16 cellular contexts compared by ENCODE assay signal in the genomic region with DNA sequence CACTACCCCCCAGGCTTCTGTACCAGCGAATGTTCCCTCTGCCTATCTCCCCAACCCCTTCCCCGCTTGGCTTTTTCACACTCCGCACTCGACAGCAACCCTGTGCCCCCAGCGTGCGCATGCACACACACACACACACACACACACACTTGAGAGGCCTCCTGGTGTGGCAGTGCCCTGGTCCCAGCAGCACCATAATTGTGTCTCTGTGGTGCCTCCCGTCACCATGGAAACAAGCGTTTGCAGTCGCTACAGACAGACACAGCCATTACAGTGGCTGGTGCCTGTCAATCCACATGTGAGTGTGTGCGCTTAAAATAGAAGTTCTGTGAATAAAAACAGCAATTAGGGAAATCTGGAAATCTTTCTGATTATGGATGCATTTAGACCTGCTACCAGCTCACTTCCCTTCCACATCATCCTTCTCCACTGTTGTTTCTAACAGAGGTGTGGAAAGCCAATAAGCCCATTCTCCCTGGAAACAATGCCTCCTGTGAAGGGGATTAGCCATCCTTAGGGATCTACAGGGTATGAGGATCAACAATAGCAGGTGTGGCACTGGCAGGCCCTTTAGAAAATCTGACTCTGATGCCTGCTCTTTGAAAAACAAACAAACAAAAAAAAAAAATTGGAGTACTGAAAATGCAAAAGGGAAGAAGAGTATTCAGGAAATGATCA.
DNase-seq lines count a peak whose midpoint lies in the region; ATAC-seq and TF ChIP-seq lines count a peak whose summit lies in the region.
"Had no signal": no experiment of that assay in that cellular context is flagged by ENCODE, and none has a peak within 500 bp of the region (broad histone marks: within the 10 kb centered on the region; RNA-seq: fewer than 3 reads in every experiment).

No MANE protein-coding gene starts in this region.

- H3K9ac ChIP-seq in endodermal cell (ENCODE audit: extremely low read depth, low read length, poor library complexity, severe bottlenecking) = no peak overlapping the region

- peaks cover 21% of the 10 kb centered on the region for H3K4me1 Mint-ChIP-seq in endodermal cell
- H3K4me1 Mint-ChIP-seq: T-cell had no signal

- intact Hi-C loops in cardiac septum (cut with DNase I) = no loop called here
- intact Hi-C loops in posterior vena cava (cut with DNase I) = loop anchor here in 1 of 2 donors (5.0 kb wide), 1 partner anchor 287 kb away; no protein-coding TSS in a partner anchor

- no peak overlapping the region for H3K4me3 Mint-ChIP-seq in endodermal cell
- H3K4me3 Mint-ChIP-seq: T-cell had no signal

- H3K36me3 Mint-ChIP-seq in endodermal cell (ENCODE audit: low read depth) = no peaks in the 10 kb centered on the region
- H3K36me3 Mint-ChIP-seq: T-cell had no signal

- H3K9me3 Mint-ChIP-seq in endodermal cell = peaks cover 25% of the 10 kb centered on the region

- peak overlapping the region; percentile 45 for H3K27ac Mint-ChIP-seq in endodermal cell
- H3K27ac Mint-ChIP-seq: T-cell had no signal

- ATAC-seq in HG02763 (IDR thresholded peaks at IDR 0.05; ENCODE audit: unreplicated experiment) = no peak
- ATAC-seq: T-cell had no signal

- H3K36me3 ChIP-seq in BE2C = no peaks in the 10 kb centered on the region
- no peaks in the 10 kb centered on the region for H3K36me3 ChIP-seq in endodermal cell (ENCODE audit: control insufficient read depth, insufficient read depth, low read length)
- H3K36me3 ChIP-seq: prostate gland had no signal

- H3K9me3 ChIP-seq in BE2C (no peaks in the 10 kb centered on the region; the same call in 1 of the 2 replicates), endodermal cell (ENCODE audit: control insufficient read depth, low read length) (peaks cover 23% of the 10 kb centered on the region)
- H3K9me3 ChIP-seq: prostate gland had no signal

- TF ChIP-seq CTCF in BE2C (IDR thresholded peaks at IDR 0.05; ENCODE audit: low read depth, low read length) (no peak), endodermal cell (conservative IDR thresholded peaks at IDR 0.05) (no peak)

- H3K4me3 ChIP-seq in BE2C (ENCODE audit: low read depth, low read length) (peak overlapping the region; percentile 15), endodermal cell (ENCODE audit: low read length) (no peak overlapping the region)
- H3K4me3 ChIP-seq: prostate gland had no signal

- peak; percentile 84 for DNase-seq in BE2C
- peak; percentile 0 for DNase-seq in MV-4-11 (lab: John Stamatoyannopoulos, UW)
- DNase-seq in NCI-H2227 treated with DMSO at 0.1 percent for 48 hours (lab: John Stamatoyannopoulos, UW) = peak; percentile 81
- peak; percentile 66 for DNase-seq in endodermal cell
- no peak for DNase-seq in hippocampal formation (lab: John Stamatoyannopoulos, UW)
- DNase-seq in cardiac septum (ENCODE audit: low spot score) = no peak
- DNase-seq in posterior vena cava (ENCODE audit: low spot score) = no peak
- DNase-seq: activated CD4-positive, alpha-beta T cell treated with anti-CD3 and anti-CD28 coated beads for 48 hours; activated gamma-delta T cell treated with Interleukin-2 at 50 U/mL for 16 hours; central memory CD4-positive, alpha-beta T cell; erythroblast; GF-D8; stimulated activated CD4-positive, alpha-beta T cell treated with anti-CD3 and anti-CD28 coated beads, Interleukin-1b, Interleukin-23, amount 100 ng/mL, for 48 hours; T-cell had no signal

- peak overlapping the region; percentile 9 for H3K27ac ChIP-seq in endodermal cell (ENCODE audit: low read depth, low read length)
- H3K27ac ChIP-seq: prostate gland had no signal

- H3K27me3 ChIP-seq in BE2C (no peaks in the 10 kb centered on the region), endodermal cell (ENCODE audit: control insufficient read depth, insufficient read depth, low read length, poor library complexity, severe bottlenecking) (no peaks in the 10 kb centered on the region)

- no peaks in the 10 kb centered on the region for H3K27me3 Mint-ChIP-seq in endodermal cell (ENCODE audit: insufficient read depth)
- H3K27me3 Mint-ChIP-seq: T-cell had no signal

- H3K4me1 ChIP-seq in BE2C (peaks cover 18% of the 10 kb centered on the region), endodermal cell (ENCODE audit: control insufficient read depth, insufficient read depth, low read length) (no peaks in the 10 kb centered on the region)
- H3K4me1 ChIP-seq: prostate gland had no signal

- 73 to 74% methylated on average over 3 to 10 of the region's 10 CpGs for WGBS in endodermal cell (ENCODE audit: insufficient coverage in 1 of 2, insufficient read length in 1 of 2), 2 experiments

Comparison
In these comparisons a context has a peak if more than half of its experiments do, and no peak if none do; other contexts are left out.
1. DNase-seq: peak in BE2C (single experiment), MV-4-11 (single experiment), NCI-H2227 treated with DMSO at 0.1 percent for 48 hours (single experiment) and endodermal cell (single experiment); none in hippocampal formation (0 of 2), cardiac septum (single experiment) and posterior vena cava (single experiment).